Comparison of ENCODE assay signal across 1 cellular context in genomic region chr21:38277501-38278111, GRCh38.
TF ChIP-seq lines count a peak whose summit lies in the region.

No MANE protein-coding gene starts in this region.

TF ChIP-seq in SK-N-SH, 30 proteins besides CTCF, POLR2A, EP300 and RAD21 (continued from another document):
- no peak for TF ChIP-seq CHD2 (IDR thresholded peaks at IDR 0.05; ENCODE audit: low read length, partially characterized antibody)
- peak; percentile 68 for TF ChIP-seq MEF2A (IDR thresholded peaks at IDR 0.05; ENCODE audit: borderline replicate concordance, low read depth)
- peak; percentile 98 for TF ChIP-seq PBX3 (IDR thresholded peaks at IDR 0.05)
- TF ChIP-seq SMC3 (IDR thresholded peaks at IDR 0.05; ENCODE audit: low read depth, low read length), result no peak
- TF ChIP-seq, protein P1, sequence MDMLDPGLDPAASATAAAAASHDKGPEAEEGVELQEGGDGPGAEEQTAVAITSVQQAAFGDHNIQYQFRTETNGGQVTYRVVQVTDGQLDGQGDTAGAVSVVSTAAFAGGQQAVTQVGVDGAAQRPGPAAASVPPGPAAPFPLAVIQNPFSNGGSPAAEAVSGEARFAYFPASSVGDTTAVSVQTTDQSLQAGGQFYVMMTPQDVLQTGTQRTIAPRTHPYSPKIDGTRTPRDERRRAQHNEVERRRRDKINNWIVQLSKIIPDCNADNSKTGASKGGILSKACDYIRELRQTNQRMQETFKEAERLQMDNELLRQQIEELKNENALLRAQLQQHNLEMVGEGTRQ (IDR thresholded peaks at IDR 0.05; ENCODE audit: borderline replicate concordance, low read depth, low read length), result no peak
- TF ChIP-seq NRF1 (IDR thresholded peaks at IDR 0.05; ENCODE audit: low read depth, low read length), result no peak
- TF ChIP-seq NFIC (IDR thresholded peaks at IDR 0.05; ENCODE audit: borderline replicate concordance), result peak; percentile 74
- TF ChIP-seq, protein P2, sequence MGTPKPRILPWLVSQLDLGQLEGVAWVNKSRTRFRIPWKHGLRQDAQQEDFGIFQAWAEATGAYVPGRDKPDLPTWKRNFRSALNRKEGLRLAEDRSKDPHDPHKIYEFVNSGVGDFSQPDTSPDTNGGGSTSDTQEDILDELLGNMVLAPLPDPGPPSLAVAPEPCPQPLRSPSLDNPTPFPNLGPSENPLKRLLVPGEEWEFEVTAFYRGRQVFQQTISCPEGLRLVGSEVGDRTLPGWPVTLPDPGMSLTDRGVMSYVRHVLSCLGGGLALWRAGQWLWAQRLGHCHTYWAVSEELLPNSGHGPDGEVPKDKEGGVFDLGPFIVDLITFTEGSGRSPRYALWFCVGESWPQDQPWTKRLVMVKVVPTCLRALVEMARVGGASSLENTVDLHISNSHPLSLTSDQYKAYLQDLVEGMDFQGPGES (IDR thresholded peaks at IDR 0.05; ENCODE audit: low read depth, low read length), result no peak
- no peak for TF ChIP-seq USF1 (IDR thresholded peaks at IDR 0.05; ENCODE audit: borderline replicate concordance, low read depth)
- peak; percentile 95 for TF ChIP-seq TCF12 (IDR thresholded peaks at IDR 0.05)
- TF ChIP-seq POLR2AphosphoS5 (IDR thresholded peaks at IDR 0.05; ENCODE audit: low read depth, low read length), result peak; percentile 78; the same call in 1 of the 2 replicates
- TF ChIP-seq RCOR1 (IDR thresholded peaks at IDR 0.05; ENCODE audit: low read length), result no peak
- TF ChIP-seq EZH2phosphoT487 (IDR thresholded peaks at IDR 0.05; ENCODE audit: borderline replicate concordance, low read depth), result no peak
- TF ChIP-seq FOSL2 (IDR thresholded peaks at IDR 0.05; ENCODE audit: borderline replicate concordance, low read depth), result peak; percentile 94
- peak; percentile 82 for TF ChIP-seq TEAD4 (IDR thresholded peaks at IDR 0.05; ENCODE audit: borderline replicate concordance, insufficient read depth)
- TF ChIP-seq YY1 (IDR thresholded peaks at IDR 0.05; ENCODE audit: low read depth), result peak; percentile 45; the same call in 1 of the 2 replicates
TF ChIP-seq in SK-N-SH: peak in this region for 14.
